In genomic region chr19:1173160-1173844, GRCh38 we compare ENCODE assay signal across 8 cellular contexts. TPM values are rescaled to one million over a fixed set of nuclear protein-coding genes. Genes with fewer than 3 reads are reported as not detected.
DNase-seq lines count a peak whose midpoint lies in the region; ATAC-seq and TF ChIP-seq lines count a peak whose summit lies in the region.

No MANE protein-coding gene starts in this region.

- ATAC-seq in mucosa of descending colon: peak; percentile 54
- no peak for ATAC-seq in HG02763 (IDR thresholded peaks at IDR 0.05; ENCODE audit: unreplicated experiment)
- ATAC-seq in GM19452 (IDR thresholded peaks at IDR 0.05; ENCODE audit: unreplicated experiment): no peak

- no peaks in the 10 kb centered on the region for H3K36me3 ChIP-seq in mucosa of descending colon (ENCODE audit: low read depth)

- H3K4me3 ChIP-seq in GM12875 (ENCODE audit: low read depth, low read length) (peak overlapping the region; percentile 83), dorsolateral prefrontal cortex (peak overlapping the region; percentile 58 to 97 (median 80)), mucosa of descending colon (peak overlapping the region; percentile 75)

- TF ChIP-seq CTCF in GM12875 (IDR thresholded peaks at IDR 0.05; ENCODE audit: borderline replicate concordance, insufficient read depth, low read depth, low read length): no peak
- TF ChIP-seq CTCF in dorsolateral prefrontal cortex (IDR thresholded peaks at IDR 0.05 in 54 of 56, conservative IDR thresholded peaks at IDR 0.05 in 2 of 56; ENCODE audit: low read depth in 1 of 56, partially characterized antibody in 56 of 56): no peak
- TF ChIP-seq CTCF in mucosa of descending colon (IDR thresholded peaks at IDR 0.05): no peak

- intact Hi-C loops in dorsolateral prefrontal cortex (cut with DNase I): loop anchor here in 1 of 2 donors (5.0 kb wide), 1 partner anchor 61 kb away; no protein-coding TSS in a partner anchor
- intact Hi-C loops in mucosa of descending colon (cut with DNase I, micrococcal nuclease): loop anchor here in 1 of 2 donors (10.0 kb wide), 1 partner anchor 49 kb away; no protein-coding TSS in a partner anchor

- peak; percentile 53 for DNase-seq in RKO (ENCODE audit: low spot score)
- DNase-seq in dorsolateral prefrontal cortex: no peak
- DNase-seq in mucosa of descending colon: peak; percentile 54 to 76 (median 67)
- DNase-seq in dedifferentiated amniotic fluid mesenchymal stem cell (ENCODE audit: extremely low spot score): no peak
- DNase-seq in NK-92 treated with Interleukin-12 subunit alpha and Interleukin-12 subunit beta, amount 100 ng/mL, for 24 hours (lab: John Stamatoyannopoulos, UW): no peak

- H3K9me3 ChIP-seq in mucosa of descending colon: no peaks in the 10 kb centered on the region

- H3K4me1 ChIP-seq in mucosa of descending colon (ENCODE audit: low read depth): peaks cover 13% of the 10 kb centered on the region

- no peaks in the 10 kb centered on the region for H3K27me3 ChIP-seq in dorsolateral prefrontal cortex

- H3K27ac ChIP-seq in dorsolateral prefrontal cortex: peak overlapping the region in 56 of 59 donors; percentile 16 to 92 (median 84)

RNA-seq across cellular contexts. Expression of gene SBNO2, which starts 0.8 kb away (rescaled TPM):
- total RNA-seq in dorsolateral prefrontal cortex (10 to 100 TPM; 10.1 to 52.7 (median 22.7) TPM), mucosa of descending colon (10 to 100 TPM; 58.0 to 86.6 (median 74.6) TPM)

RNA-seq across cellular contexts. Expression of gene STK11, which starts 32.3 kb away (rescaled TPM):
- total RNA-seq in dorsolateral prefrontal cortex (10 to 100 TPM; 40.6 to 90.6 (median 56.3) TPM), mucosa of descending colon (10 to 100 TPM; 69.6 to 86.6 (median 76.3) TPM)

Comparison
In these comparisons a context has a peak if more than half of its experiments do, and no peak if none do; other contexts are left out.
1. DNase-seq: peak in RKO (single experiment) and mucosa of descending colon (3 of 3); none in dorsolateral prefrontal cortex (0 of 10), dedifferentiated amniotic fluid mesenchymal stem cell (single experiment) and NK-92 treated with Interleukin-12 subunit alpha and Interleukin-12 subunit beta, amount 100 ng/mL, for 24 hours (single experiment).
2. Peak in every context shown above with its lines, with median percentiles within 50 percentile points of each other: H3K4me3 ChIP-seq.